In genomic region chr18:63135101-63135500, GRCh38 we compare ENCODE assay signal across 18 cellular contexts.
A peak's percentile ranks its signal among the peaks of the same experiment; 100 is the strongest.
DNase-seq lines count a peak whose midpoint lies in the region; ATAC-seq lines count a peak whose summit lies in the region.
"Had no signal": no experiment of that assay in that cellular context is flagged by ENCODE, and none has a peak within 500 bp of the region (broad histone marks: within the 10 kb centered on the region; RNA-seq: fewer than 3 reads in every experiment).

No MANE protein-coding gene starts in this region.

- H3K27me3 Mint-ChIP-seq in activated CD8-positive, alpha-beta T cell treated with anti-CD3 and anti-CD28 coated beads, Interleukin-2, amount 10 ng/mL, durations not matched to agents 7 days and 5 days (ENCODE audit: low read depth): no peaks in the 10 kb centered on the region
- H3K27me3 Mint-ChIP-seq in natural killer cell treated with Interleukin-12 subunit alpha and Interleukin-12 subunit beta and Interleukin-15 and Interleukin-18, amount 100 ng/mL, for 72 hours: no peaks in the 10 kb centered on the region
- H3K27me3 Mint-ChIP-seq: activated naive CD4-positive, alpha-beta T cell treated with anti-CD3 and anti-CD28 coated beads, Interleukin-2, amount 10 ng/mL, durations not matched to agents 7 days and 5 days had no signal

- peaks cover 79% of the 10 kb centered on the region for H3K4me1 Mint-ChIP-seq in activated CD8-positive, alpha-beta T cell treated with anti-CD3 and anti-CD28 coated beads, Interleukin-2, amount 10 ng/mL, durations not matched to agents 7 days and 5 days (ENCODE audit: low read depth)
- peaks cover 49 to 68% of the 10 kb centered on the region in 2 donors for H3K4me1 Mint-ChIP-seq in natural killer cell treated with Interleukin-12 subunit alpha and Interleukin-12 subunit beta and Interleukin-15 and Interleukin-18, amount 100 ng/mL, for 72 hours (ENCODE audit: low read depth in 2 of 2)

- ATAC-seq in activated CD8-positive, alpha-beta T cell treated with anti-CD3 and anti-CD28 coated beads, Interleukin-2, amount 10 ng/mL, durations not matched to agents 7 days and 5 days: no peak
- ATAC-seq in natural killer cell treated with Interleukin-12 subunit alpha and Interleukin-12 subunit beta and Interleukin-15 and Interleukin-18, amount 100 ng/mL, for 72 hours: no peak
- no peak for ATAC-seq in GM18498 (IDR thresholded peaks at IDR 0.05; ENCODE audit: unreplicated experiment)
- no peak for ATAC-seq in left lobe of liver
- ATAC-seq: esophagus mucosa had no signal

- no peaks in the 10 kb centered on the region for H3K9me3 Mint-ChIP-seq in activated CD8-positive, alpha-beta T cell treated with anti-CD3 and anti-CD28 coated beads, Interleukin-2, amount 10 ng/mL, durations not matched to agents 7 days and 5 days (ENCODE audit: insufficient read depth)
- peaks cover 3% of the 10 kb centered on the region for H3K9me3 Mint-ChIP-seq in natural killer cell treated with Interleukin-12 subunit alpha and Interleukin-12 subunit beta and Interleukin-15 and Interleukin-18, amount 100 ng/mL, for 72 hours

- CTCF ChIA-PET in activated CD8-positive, alpha-beta T cell treated with anti-CD3 and anti-CD28 coated beads, Interleukin-2, amount 10 ng/mL, durations not matched to agents 7 days and 5 days (lab: Charles Lee): interaction anchor here (1.1 to 4.8 kb wide), 6 partner anchors 12 to 188 kb away, joined by 3 to 65 read pairs (median 12); partner anchors contain the start of gene BCL2

- no peak overlapping the region for H3K4me3 Mint-ChIP-seq in activated CD8-positive, alpha-beta T cell treated with anti-CD3 and anti-CD28 coated beads, Interleukin-2, amount 10 ng/mL, durations not matched to agents 7 days and 5 days
- H3K4me3 Mint-ChIP-seq in natural killer cell treated with Interleukin-12 subunit alpha and Interleukin-12 subunit beta and Interleukin-15 and Interleukin-18, amount 100 ng/mL, for 72 hours: no peak overlapping the region
- H3K4me3 Mint-ChIP-seq: activated naive CD4-positive, alpha-beta T cell treated with anti-CD3 and anti-CD28 coated beads, Interleukin-2, amount 10 ng/mL, durations not matched to agents 7 days and 5 days had no signal

- H3K27ac Mint-ChIP-seq in activated CD8-positive, alpha-beta T cell treated with anti-CD3 and anti-CD28 coated beads, Interleukin-2, amount 10 ng/mL, durations not matched to agents 7 days and 5 days: peak overlapping the region; percentile 4
- peak overlapping the region; percentile 56 to 94 for H3K27ac Mint-ChIP-seq in natural killer cell treated with Interleukin-12 subunit alpha and Interleukin-12 subunit beta and Interleukin-15 and Interleukin-18, amount 100 ng/mL, for 72 hours

- peaks cover 52% of the 10 kb centered on the region for H3K36me3 Mint-ChIP-seq in activated CD8-positive, alpha-beta T cell treated with anti-CD3 and anti-CD28 coated beads, Interleukin-2, amount 10 ng/mL, durations not matched to agents 7 days and 5 days (ENCODE audit: low read depth)
- H3K36me3 Mint-ChIP-seq in natural killer cell treated with Interleukin-12 subunit alpha and Interleukin-12 subunit beta and Interleukin-15 and Interleukin-18, amount 100 ng/mL, for 72 hours: peaks cover 8% of the 10 kb centered on the region

- peak; percentile 52 for DNase-seq in activated CD8-positive, alpha-beta memory T cell treated with anti-CD3 and anti-CD28 coated beads for 24 hours
- DNase-seq in activated CD8-positive, alpha-beta memory T cell treated with anti-CD3 and anti-CD28 coated beads, Interleukin-2, amount 50 U/mL, for 48 hours: no peak
- DNase-seq in DMS79 treated with DMSO at 0.1 percent for 48 hours (lab: John Stamatoyannopoulos, UW): peak; percentile 58
- no peak for DNase-seq in activated CD8-positive, alpha-beta T cell treated with anti-CD3 and anti-CD28 coated beads, Interleukin-2, amount 10 ng/mL, durations not matched to agents 7 days and 5 days
- DNase-seq in natural killer cell treated with Interleukin-12 subunit alpha and Interleukin-12 subunit beta and Interleukin-15 and Interleukin-18, amount 100 ng/mL, for 72 hours (ENCODE audit: low spot score): no peak
- DNase-seq in left lobe of liver (ENCODE audit: low spot score): no peak
- DNase-seq in NK-92 (lab: John Stamatoyannopoulos, UW; ENCODE audit: unreplicated experiment): no peak
- DNase-seq: activated CD4-positive, alpha-beta T cell treated with anti-CD3 and anti-CD28 coated beads for 4 hours; activated naive CD4-positive, alpha-beta T cell treated with anti-CD3 and anti-CD28 coated beads, Interleukin-2, amount 10 ng/mL, durations not matched to agents 7 days and 5 days; C1 segment of cervical spinal cord; DMS 273 treated with DMSO at 0.1 percent for 48 hours; H7; kidney; NCI-H1092; NCI-H524 treated with DMSO at 0.1 percent for 48 hours; retina had no signal

- POLR2A ChIA-PET in activated CD8-positive, alpha-beta T cell treated with anti-CD3 and anti-CD28 coated beads, Interleukin-2, amount 10 ng/mL, durations not matched to agents 7 days and 5 days (lab: Charles Lee): interaction anchor here (1.0 kb wide), 1 partner anchor 20 kb away, joined by 3 read pairs; no protein-coding TSS in a partner anchor

Comparison
In these comparisons a context has a peak if more than half of its experiments do, and no peak if none do; other contexts are left out.
1. DNase-seq: peak in activated CD8-positive, alpha-beta memory T cell treated with anti-CD3 and anti-CD28 coated beads for 24 hours (single experiment) and DMS79 treated with DMSO at 0.1 percent for 48 hours (single experiment); none in activated CD8-positive, alpha-beta memory T cell treated with anti-CD3 and anti-CD28 coated beads, Interleukin-2, amount 50 U/mL, for 48 hours (single experiment), activated CD8-positive, alpha-beta T cell treated with anti-CD3 and anti-CD28 coated beads, Interleukin-2, amount 10 ng/mL, durations not matched to agents 7 days and 5 days (single experiment), natural killer cell treated with Interleukin-12 subunit alpha and Interleukin-12 subunit beta and Interleukin-15 and Interleukin-18, amount 100 ng/mL, for 72 hours (single experiment), left lobe of liver (single experiment) and NK-92 (single experiment).